ENCODE assay signal across 16 cellular contexts in the genomic region with DNA sequence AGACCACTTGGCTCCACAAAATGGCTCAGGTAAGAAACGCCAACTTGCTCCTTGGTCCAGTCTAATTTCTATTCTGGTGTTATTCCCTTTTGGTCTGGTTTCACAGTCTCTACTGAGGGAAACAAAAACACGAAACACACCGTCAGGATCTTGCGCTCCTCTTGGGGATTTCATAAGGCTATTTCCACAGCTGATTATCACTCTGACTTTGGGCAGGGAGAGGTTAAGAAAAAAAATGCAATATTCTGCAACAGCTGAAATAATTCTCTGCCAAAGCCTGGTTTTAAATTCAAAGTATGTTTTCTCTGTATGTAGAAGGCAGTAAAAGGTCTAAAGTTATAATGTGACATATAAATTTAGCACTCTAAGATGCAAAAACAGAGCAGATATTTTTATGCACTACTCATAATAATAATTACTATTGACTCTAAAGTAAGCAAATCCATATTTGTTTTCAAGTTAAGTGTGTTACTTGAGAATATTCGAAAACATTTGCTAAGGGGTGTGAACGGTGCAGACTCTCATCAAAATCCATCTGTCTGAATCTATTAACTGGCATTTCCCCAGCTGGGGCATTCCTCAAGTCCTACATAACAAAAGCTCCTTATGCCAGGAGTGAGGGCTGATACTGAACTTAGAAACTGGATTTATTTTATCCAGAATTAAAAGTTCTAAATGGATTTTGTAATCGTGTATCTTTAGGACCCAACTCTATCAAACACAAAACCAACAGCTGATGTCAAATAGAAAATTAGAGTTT. TPM values are rescaled to one million over a fixed set of nuclear protein-coding genes. Genes with fewer than 3 reads are reported as not detected.
DNase-seq lines count a peak whose midpoint lies in the region; ATAC-seq and TF ChIP-seq lines count a peak whose summit lies in the region.
"Had no signal": no experiment of that assay in that cellular context is flagged by ENCODE, and none has a peak within 500 bp of the region (broad histone marks: within the 10 kb centered on the region; RNA-seq: fewer than 3 reads in every experiment).

No MANE protein-coding gene starts in this region.

- H3K27ac ChIP-seq in IMR-90 (ENCODE audit: insufficient read depth, low read length) (peak overlapping the region; percentile 96), muscle layer of colon (ENCODE audit: low read depth, low read length) (peak overlapping the region; percentile 3), breast epithelium (no peak overlapping the region)

- peak overlapping the region; percentile 89 to 94; a peak in 3 of 4 replicates for H4K8ac ChIP-seq in IMR-90 (ENCODE audit: low read depth in 2 of 2, low read length in 2 of 2)

- in situ Hi-C loops in IMR-90 (cut with MboI; ENCODE audit: low sequenced_read_pairs) (no loop called here), HAP-1 (cut with MboI; ENCODE audit: low sequenced_read_pairs) (no loop called here)

- no CpG with 5 or more reads among the region's 7 CpGs for WGBS in IMR-90 (ENCODE audit: extremely low coverage in 2 of 2, insufficient read length in 1 of 2), 2 experiments

- POLR2A ChIA-PET in IMR-90 (lab: Charles Lee; ENCODE audit: unreplicated experiment), result no interaction called here

- no peak overlapping the region for H2AFZ ChIP-seq in IMR-90 (replicated peaks; ENCODE audit: low read length, poor library complexity)

- H3K9me3 ChIP-seq in IMR-90 (ENCODE audit: control insufficient read depth, insufficient read depth, low read length) (no peaks in the 10 kb centered on the region), muscle layer of colon (ENCODE audit: low read length) (no peaks in the 10 kb centered on the region), HAP-1 (no peaks in the 10 kb centered on the region), breast epithelium (no peaks in the 10 kb centered on the region)
- H3K9me3 ChIP-seq: thoracic aorta had no signal

- peak overlapping the region; percentile 5 for H3K4me3 Mint-ChIP-seq in chondrocyte (ENCODE audit: unreplicated experiment)
- H3K4me3 Mint-ChIP-seq: activated naive CD4-positive, alpha-beta T cell treated with anti-CD3 and anti-CD28 coated beads for 36 hours; nephron progenitor cell had no signal

- peak overlapping the region; percentile 97 for H4K91ac ChIP-seq in IMR-90 (ENCODE audit: insufficient read depth, low read depth, low read length)

- H3K9ac ChIP-seq in IMR-90 (ENCODE audit: low read depth, low read length) (peak overlapping the region; percentile 31; the same call in 1 of the 2 replicates), muscle layer of colon (ENCODE audit: low read length) (no peak overlapping the region)

- H3K4me1 ChIP-seq in IMR-90 (ENCODE audit: control insufficient read depth, insufficient read depth, low read length) (peaks cover 24% of the 10 kb centered on the region), muscle layer of colon (ENCODE audit: insufficient read depth, low read length) (peaks cover 29% of the 10 kb centered on the region), HAP-1 (peaks cover 9% of the 10 kb centered on the region), breast epithelium (no peaks in the 10 kb centered on the region)

- H3K27ac Mint-ChIP-seq in chondrocyte (ENCODE audit: unreplicated experiment), result peak overlapping the region; percentile 75
- H3K27ac Mint-ChIP-seq: activated naive CD4-positive, alpha-beta T cell treated with anti-CD3 and anti-CD28 coated beads for 36 hours; nephron progenitor cell had no signal

- peak overlapping the region; percentile 98; the same call in 1 of the 2 replicates for H3K4ac ChIP-seq in IMR-90 (ENCODE audit: low read depth, low read length)

- peak overlapping the region; percentile 97 for H2BK20ac ChIP-seq in IMR-90 (ENCODE audit: low read depth, low read length)

- H3K27me3 ChIP-seq in IMR-90 (ENCODE audit: control insufficient read depth, insufficient read depth, low read length), result no peaks in the 10 kb centered on the region
- no peaks in the 10 kb centered on the region for H3K27me3 ChIP-seq in muscle layer of colon (ENCODE audit: control insufficient read depth in 1 of 2, insufficient read depth in 2 of 2, low read length in 2 of 2)
- no peaks in the 10 kb centered on the region for H3K27me3 ChIP-seq in HAP-1 (ENCODE audit: low read depth)
- no peaks in the 10 kb centered on the region for H3K27me3 ChIP-seq in breast epithelium

- no peak overlapping the region for H3K56ac ChIP-seq in IMR-90 (ENCODE audit: extremely low read depth, insufficient read depth, low read length)

- dilution Hi-C loops in IMR-90 (cut with HindIII; ENCODE audit: low sequenced_read_pairs, unreplicated experiment), result no loop called here

- TF ChIP-seq RAD21 in IMR-90 (IDR thresholded peaks at IDR 0.05; ENCODE audit: low read length), result no peak

- BruUV-seq in IMR-90 (replicated peaks; lab: Mats Ljungman, UMichigan), result no TSS peak

- no peaks in the 10 kb centered on the region for H3K27me3 Mint-ChIP-seq in chondrocyte (ENCODE audit: low read depth)

- H3K18ac ChIP-seq in IMR-90 (ENCODE audit: low read depth, low read length), result peak overlapping the region; percentile 97; the same call in 1 of the 2 replicates

- DNase-seq in AG10803 (ENCODE audit: low read depth) (peak; percentile 80), IMR-90 (peak; percentile 63), chondrocyte (ENCODE audit: low spot score) (no peak), HAP-1 (ENCODE audit: low spot score in 2 of 2) (no peak), breast epithelium (ENCODE audit: low spot score in 2 of 2) (no peak), anterior cingulate cortex (lab: John Stamatoyannopoulos, UW) (no peak), superior temporal gyrus (ENCODE audit: extremely low spot score) (no peak)
- DNase-seq: activated CD4-positive, alpha-beta T cell treated with anti-CD3 and anti-CD28 coated beads for 1 hour; activated CD8-positive, alpha-beta memory T cell treated with anti-CD3 and anti-CD28 coated beads, Interleukin-2, amount 50 U/mL, for 4 hours; activated naive CD4-positive, alpha-beta T cell treated with anti-CD3 and anti-CD28 coated beads for 36 hours; DMS153; erythroblast; nephron progenitor cell; T-helper 2 cell had no signal

- peak overlapping the region; percentile 100; the same call in 1 of the 2 replicates for H4K5ac ChIP-seq in IMR-90 (ENCODE audit: low read depth, low read length)

- peaks cover 48% of the 10 kb centered on the region for H3K4me1 Mint-ChIP-seq in chondrocyte (ENCODE audit: low read depth)

- H4K20me1 ChIP-seq in IMR-90 (ENCODE audit: insufficient read depth, low read length), result no peaks in the 10 kb centered on the region

- H2BK15ac ChIP-seq in IMR-90 (ENCODE audit: low read depth, low read length), result peak overlapping the region; percentile 79

- H3K4me3 ChIP-seq in AG10803 (ENCODE audit: low read length), result no peak overlapping the region
- H3K4me3 ChIP-seq in IMR-90 (ENCODE audit: insufficient read depth, low read depth, low read length), result no peak overlapping the region
- H3K4me3 ChIP-seq in muscle layer of colon (ENCODE audit: low read depth in 1 of 2, low read length in 2 of 2), result no peak overlapping the region
- H3K4me3 ChIP-seq in HAP-1, result no peak overlapping the region
- no peak overlapping the region for H3K4me3 ChIP-seq in breast epithelium
- H3K4me3 ChIP-seq: thoracic aorta had no signal

- H2BK5ac ChIP-seq in IMR-90 (ENCODE audit: low read depth, low read length, poor library complexity, severe bottlenecking), result peak overlapping the region; percentile 100

- H2BK120ac ChIP-seq in IMR-90 (ENCODE audit: low read depth, low read length), result peak overlapping the region; percentile 99

- no peaks in the 10 kb centered on the region for H3K36me3 Mint-ChIP-seq in chondrocyte (ENCODE audit: low read depth)

- no peak overlapping the region for H3K4me2 ChIP-seq in IMR-90 (ENCODE audit: low read depth, low read length)

- no peak for TF ChIP-seq POLR2A in IMR-90 (IDR thresholded peaks at IDR 0.05; ENCODE audit: low read depth, low read length)
- TF ChIP-seq POLR2A in breast epithelium (IDR thresholded peaks at IDR 0.05), result no peak

- H3K14ac ChIP-seq in IMR-90 (replicated peaks; ENCODE audit: low read depth, low read length), result peak overlapping the region; percentile 41

- H3K9me3 Mint-ChIP-seq in chondrocyte (ENCODE audit: low read depth), result peaks cover 2% of the 10 kb centered on the region
- H3K9me3 Mint-ChIP-seq: activated naive CD4-positive, alpha-beta T cell treated with anti-CD3 and anti-CD28 coated beads for 36 hours had no signal

- peak; percentile 33; the same call in 1 of the 2 replicates for ATAC-seq in IMR-90 (ENCODE audit: low read depth)

- TF ChIP-seq CTCF in AG10803 (conservative IDR thresholded peaks at IDR 0.05; ENCODE audit: low read length), result no peak
- TF ChIP-seq CTCF in IMR-90 (conservative IDR thresholded peaks at IDR 0.05; ENCODE audit: low read depth, low read length), result no peak
- TF ChIP-seq CTCF in chondrocyte (IDR thresholded peaks at IDR 0.05), result no peak
- no peak for TF ChIP-seq CTCF in breast epithelium (IDR thresholded peaks at IDR 0.05)

- CTCF ChIA-PET in IMR-90 (lab: Yijun Ruan, JAX), result no interaction called here

- H2AK9ac ChIP-seq in IMR-90 (replicated peaks; ENCODE audit: low read depth, low read length, poor library complexity), result no peak overlapping the region

- H3K36me3 ChIP-seq in IMR-90 (ENCODE audit: control insufficient read depth, insufficient read depth, low read length), result no peaks in the 10 kb centered on the region
- no peaks in the 10 kb centered on the region for H3K36me3 ChIP-seq in muscle layer of colon (ENCODE audit: insufficient read depth, low read length)
- H3K36me3 ChIP-seq in HAP-1 (replicated peaks), result no peaks in the 10 kb centered on the region
- no peaks in the 10 kb centered on the region for H3K36me3 ChIP-seq in breast epithelium
- H3K36me3 ChIP-seq: thoracic aorta had no signal

- intact Hi-C loops in IMR-90 (cut with micrococcal nuclease) (loop anchor here (10.0 kb wide), 1 partner anchor 401 kb away; no protein-coding TSS in a partner anchor), breast epithelium (cut with DNase I; ENCODE audit: low total_unique reads) (no loop called here)

- peaks cover 22 to 58% of the 10 kb centered on the region in 2 experiments for H3K79me1 ChIP-seq in IMR-90 (ENCODE audit: low read depth in 1 of 2, low read length in 2 of 2)

- peak overlapping the region; percentile 91 for H3K23ac ChIP-seq in IMR-90 (ENCODE audit: low read depth, low read length)

- H2AK5ac ChIP-seq in IMR-90 (ENCODE audit: low read depth, low read length), result peak overlapping the region; percentile 81

- H3K9me1 ChIP-seq in IMR-90 (ENCODE audit: insufficient read depth, low read length), result peaks cover 11% of the 10 kb centered on the region

RNA-seq across cellular contexts. Expression of gene STARD13, which starts 38.4 kb away (rescaled TPM):
- total RNA-seq in IMR-90 (2012; rRNA removed), result 46.6 and 46.9 TPM in 2 replicates
- polyA plus RNA-seq in IMR-90 (2012; rRNA removed), result 23.6 and 27.0 TPM in 2 replicates
- 11.8 and 14.7 TPM in 2 replicates for polyA plus RNA-seq in IMR-90 (2012; cell fraction: cytosol; rRNA removed)
- 43.0 and 67.3 TPM in 2 replicates for polyA plus RNA-seq in IMR-90 (2012; cell fraction: nucleus; rRNA removed; ENCODE audit: low replicate concordance)
- total RNA-seq in chondrocyte, result 37.6 to 57.8 TPM (median 41.0 TPM) in 3 replicates
- total RNA-seq in breast epithelium, result 10 to 100 TPM; 42.4 to 62.3 (median 58.7) TPM

Comparison
In these comparisons a context has a peak if more than half of its experiments do, and no peak if none do; other contexts are left out.
1. DNase-seq: peak in AG10803 (single experiment) and IMR-90 (single experiment); none in chondrocyte (single experiment), HAP-1 (0 of 2), breast epithelium (0 of 2), anterior cingulate cortex (0 of 58) and superior temporal gyrus (single experiment).
2. H3K27ac ChIP-seq: peak in IMR-90 (single experiment) and muscle layer of colon (single experiment); none in breast epithelium (0 of 2).